Comparison of ENCODE assay signal across 1 cellular context in the genomic region with DNA sequence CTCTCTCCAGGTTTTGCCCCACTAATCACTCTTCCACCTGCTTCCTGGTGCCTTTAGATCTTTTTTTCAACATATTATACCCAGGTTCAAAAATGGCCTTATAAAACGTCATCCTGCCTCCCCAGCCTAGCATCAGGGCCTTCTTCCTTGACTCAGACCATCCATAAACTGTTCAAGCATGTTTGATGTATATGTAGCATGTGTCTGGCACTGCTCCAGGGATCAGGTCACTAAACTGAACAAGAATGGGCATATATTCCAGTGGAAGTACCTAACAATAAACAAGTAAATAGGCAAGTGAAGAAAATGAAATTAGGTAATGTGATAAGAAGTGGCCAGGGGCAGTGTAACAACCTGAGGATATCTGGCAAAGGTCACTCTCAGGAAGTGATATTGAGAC.
TF ChIP-seq lines count a peak whose summit lies in the region.

No MANE protein-coding gene starts in this region.

TF ChIP-seq in IMR-90, 13 proteins besides CTCF, POLR2A, EP300 and RAD21 (continued from another document):
- TF ChIP-seq MAZ (IDR thresholded peaks at IDR 0.05; ENCODE audit: borderline replicate concordance, low read depth, low read length) (no peak), BHLHE40 (IDR thresholded peaks at IDR 0.05; ENCODE audit: low read depth, low read length) (no peak), SMC3 (IDR thresholded peaks at IDR 0.05; ENCODE audit: low read depth, low read length) (no peak), RFX5 (IDR thresholded peaks at IDR 0.05; ENCODE audit: low read depth, low read length) (no peak), RCOR1 (IDR thresholded peaks at IDR 0.05; ENCODE audit: insufficient replicate concordance, low read length) (no peak), CHD1 (IDR thresholded peaks at IDR 0.05; ENCODE audit: low read depth, low read length) (no peak)
